ENCODE assay signal across 19 cellular contexts in the genomic region with DNA sequence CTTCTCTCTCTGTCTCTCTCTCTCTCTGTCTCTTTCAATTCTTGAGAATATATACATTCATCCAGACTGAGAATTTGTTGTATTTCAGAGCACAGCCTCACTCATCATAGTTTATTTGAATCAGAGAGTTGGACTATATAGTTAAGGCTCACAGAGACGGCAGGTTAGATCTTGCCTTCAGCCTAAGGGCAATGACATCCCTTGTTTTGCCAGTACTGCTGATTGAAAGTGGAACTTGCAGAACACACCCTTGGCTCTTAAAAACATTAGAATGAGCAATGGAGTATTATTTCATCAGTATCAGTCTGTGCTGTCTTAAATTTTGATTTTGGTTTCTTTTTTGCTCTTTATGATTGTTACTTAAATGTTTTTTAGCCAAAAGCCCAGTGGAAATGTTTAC.
DNase-seq lines count a peak whose midpoint lies in the region; ATAC-seq and TF ChIP-seq lines count a peak whose summit lies in the region.
"Had no signal": no experiment of that assay in that cellular context is flagged by ENCODE, and none has a peak within 500 bp of the region (broad histone marks: within the 10 kb centered on the region; RNA-seq: fewer than 3 reads in every experiment).

No MANE protein-coding gene starts in this region.

- peak; percentile 85 for DNase-seq in MCF 10A (ENCODE audit: unreplicated experiment)
- DNase-seq in mesothelial cell of epicardium (ENCODE audit: low spot score in 2 of 2, unreplicated experiment in 2 of 2), result no peak
- no peak for DNase-seq in NCI-H526 (lab: John Stamatoyannopoulos, UW)
- no peak for DNase-seq in NCI-H524 (lab: John Stamatoyannopoulos, UW)
- DNase-seq: 8988T, DMS153, EL, H7, IMR-90, NCI-H1694, NCI-H345, NCI-H774, SHP77 had no signal

- H3K27ac ChIP-seq in C4-2B, result peak overlapping the region; percentile 92
- H3K27ac ChIP-seq: BLaER1 treated with 17β-estradiol and CSF1 and Interleukin-3, amounts not matched to agents 10 nM and 100 nM had no signal

- no peaks in the 10 kb centered on the region for H3K27me3 Mint-ChIP-seq in MCF 10A (ENCODE audit: insufficient read depth, unreplicated experiment)
- no peaks in the 10 kb centered on the region for H3K27me3 Mint-ChIP-seq in mesothelial cell of epicardium (ENCODE audit: low read depth)

- POLR2A ChIA-PET in MCF 10A (lab: Yijun Ruan, JAX), result interaction anchor here (0.5 to 7.9 kb wide), 15 partner anchors 9 to 268 kb away, joined by 3 to 160 read pairs (median 8); partner anchors contain the start of genes DSC3 and DSG3

- H3K27ac Mint-ChIP-seq in MCF 10A (ENCODE audit: low read depth, unreplicated experiment) (peak overlapping the region; percentile 64), mesothelial cell of epicardium (peak overlapping the region; percentile 44)

- intact Hi-C loops in MCF 10A (cut with micrococcal nuclease), result no loop called here

- TF ChIP-seq CTCF in C4-2B (conservative IDR thresholded peaks at IDR 0.05) (no peak), MCF 10A (IDR thresholded peaks at IDR 0.05; ENCODE audit: unreplicated experiment) (no peak), mesothelial cell of epicardium (IDR thresholded peaks at IDR 0.05; ENCODE audit: unreplicated experiment) (no peak)

- CTCF ChIA-PET in MCF 10A (lab: Yijun Ruan, JAX), result interaction anchor here (0.8 to 1.8 kb wide), 7 partner anchors 9 to 257 kb away, joined by 3 to 6 read pairs (median 5); no protein-coding TSS in a partner anchor

- H3K4me1 Mint-ChIP-seq in MCF 10A (ENCODE audit: insufficient read depth, unreplicated experiment) (peaks cover 16% of the 10 kb centered on the region), mesothelial cell of epicardium (peaks cover 44% of the 10 kb centered on the region)

- ATAC-seq in GM21717 (IDR thresholded peaks at IDR 0.05; ENCODE audit: unreplicated experiment) (peak; percentile 56), GM21367 (IDR thresholded peaks at IDR 0.05; ENCODE audit: unreplicated experiment) (no peak), HG03097 (IDR thresholded peaks at IDR 0.05; ENCODE audit: low FRiP score, unreplicated experiment) (no peak)
- ATAC-seq: Panc1 had no signal

- H3K36me3 Mint-ChIP-seq in MCF 10A (ENCODE audit: insufficient read depth, unreplicated experiment), result no peaks in the 10 kb centered on the region
- H3K36me3 Mint-ChIP-seq in mesothelial cell of epicardium, result no peaks in the 10 kb centered on the region

- peak overlapping the region; percentile 12 for H3K4me3 Mint-ChIP-seq in MCF 10A (ENCODE audit: unreplicated experiment)
- H3K4me3 Mint-ChIP-seq in mesothelial cell of epicardium, result no peak overlapping the region

- BruUV-seq in MCF 10A (replicated peaks; lab: Mats Ljungman, UMichigan), result no TSS peak

- H3K9me3 Mint-ChIP-seq in MCF 10A (ENCODE audit: unreplicated experiment), result no peaks in the 10 kb centered on the region
- peaks cover 4% of the 10 kb centered on the region for H3K9me3 Mint-ChIP-seq in mesothelial cell of epicardium
